ENCODE assay signal across 7 cellular contexts in the genomic region with DNA sequence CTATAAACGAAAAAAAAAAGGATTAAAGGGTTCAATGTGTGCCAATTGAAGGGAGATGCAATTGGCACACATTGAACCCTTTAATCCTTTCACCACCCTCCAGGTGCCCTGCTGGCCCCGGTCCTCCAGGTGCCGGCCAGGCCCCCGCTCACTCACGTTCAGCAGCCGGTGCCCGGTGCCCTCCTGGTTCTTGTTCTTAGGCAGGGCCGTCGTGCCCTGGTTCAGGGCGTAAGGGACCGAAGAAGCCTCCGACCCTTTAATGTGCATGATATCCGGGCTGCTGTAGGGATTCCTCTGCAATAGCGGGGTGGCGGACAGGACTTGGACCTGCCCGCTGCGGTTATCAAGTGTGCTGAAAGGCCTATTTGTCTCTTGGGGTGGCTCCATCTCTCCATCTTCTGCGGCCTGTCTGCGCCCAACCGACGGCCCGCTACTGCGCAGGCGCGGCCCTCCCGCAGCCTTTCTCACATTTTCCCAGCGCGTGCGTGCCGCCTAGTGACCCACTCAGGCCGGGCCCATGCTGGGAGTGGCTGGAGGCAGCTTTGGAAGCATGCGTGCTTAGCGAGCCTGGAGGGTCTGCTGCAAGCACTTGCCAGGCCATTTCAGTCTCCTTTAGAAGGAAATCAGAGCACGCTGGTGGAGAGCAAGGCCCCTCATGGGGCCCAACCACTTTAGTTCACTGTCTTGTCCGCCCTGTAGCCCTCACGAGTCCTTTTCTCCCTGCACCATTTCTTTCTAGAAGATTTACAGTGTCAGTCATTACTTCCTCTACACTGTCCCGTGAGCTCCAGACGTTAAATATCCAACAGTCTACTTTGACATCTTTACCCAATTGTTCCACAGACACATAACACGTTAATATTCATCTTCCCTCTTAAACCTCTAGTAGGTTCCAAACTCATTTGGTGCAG. TPM values are rescaled to one million over a fixed set of nuclear protein-coding genes. Genes with fewer than 3 reads are reported as not detected.
A peak's percentile ranks its signal among the peaks of the same experiment; 100 is the strongest.
DNase-seq lines count a peak whose midpoint lies in the region; ATAC-seq and TF ChIP-seq lines count a peak whose summit lies in the region.

No MANE protein-coding gene starts in this region.

- DNase-seq in LHCN-M2 (ENCODE audit: low read depth) (peak; percentile 41), brain microvascular endothelial cell (peak; percentile 64), kidney epithelial cell (ENCODE audit: low read depth) (no peak), thyroid gland (peak; percentile 81 to 85), progenitor cell of endocrine pancreas (ENCODE audit: low spot score, unreplicated experiment) (no peak)
- no peak for DNase-seq in CD4-positive, alpha-beta T cell

- no peaks in the 10 kb centered on the region for H3K36me3 Mint-ChIP-seq in progenitor cell of endocrine pancreas (ENCODE audit: insufficient read depth)
- no peaks in the 10 kb centered on the region for H3K36me3 Mint-ChIP-seq in CD4-positive, alpha-beta T cell (ENCODE audit: low read depth)

- intact Hi-C loops in thyroid gland (cut with DNase I) = loop anchor here (5.0 kb wide), 1 partner anchor 382 kb away; no protein-coding TSS in a partner anchor
- intact Hi-C loops in CD4-positive, alpha-beta T cell (cut with DNase I, micrococcal nuclease) = no loop called here

- H3K36me3 ChIP-seq in brain microvascular endothelial cell (replicated peaks) (no peaks in the 10 kb centered on the region), kidney epithelial cell (ENCODE audit: control insufficient read depth, insufficient read depth, low read length) (no peaks in the 10 kb centered on the region), thyroid gland (no peaks in the 10 kb centered on the region)

- CTCF ChIA-PET in CD4-positive, alpha-beta T cell (lab: Charles Lee) = no interaction called here

- peaks cover 7% of the 10 kb centered on the region for H3K9me3 Mint-ChIP-seq in progenitor cell of endocrine pancreas (ENCODE audit: low read depth)
- H3K9me3 Mint-ChIP-seq in CD4-positive, alpha-beta T cell = no peaks in the 10 kb centered on the region

- no peak overlapping the region for H3K27ac Mint-ChIP-seq in progenitor cell of endocrine pancreas
- no peak overlapping the region for H3K27ac Mint-ChIP-seq in CD4-positive, alpha-beta T cell

- H3K4me1 ChIP-seq in thyroid gland = peaks cover 0 to 5% of the 10 kb centered on the region in 2 donors

- WGBS in thyroid gland, 2 donors = 40 to 64% methylated on average over 18 to 38 of the region's 39 CpGs

- no peaks in the 10 kb centered on the region for H3K9me3 ChIP-seq in thyroid gland
- H3K9me3 ChIP-seq in CD4-positive, alpha-beta T cell (ENCODE audit: control insufficient read depth, low read length) = no peaks in the 10 kb centered on the region

- no peaks in the 10 kb centered on the region for H3K27me3 ChIP-seq in brain microvascular endothelial cell (replicated peaks)
- H3K27me3 ChIP-seq in kidney epithelial cell (ENCODE audit: control insufficient read depth, insufficient read depth, low read length) = no peaks in the 10 kb centered on the region
- H3K27me3 ChIP-seq in thyroid gland = no peaks in the 10 kb centered on the region
- no peaks in the 10 kb centered on the region for H3K27me3 ChIP-seq in CD4-positive, alpha-beta T cell (ENCODE audit: control insufficient read depth, insufficient read depth, low read length)

- no peak overlapping the region for H3K27ac ChIP-seq in brain microvascular endothelial cell
- no peak overlapping the region for H3K27ac ChIP-seq in thyroid gland
- H3K27ac ChIP-seq in CD4-positive, alpha-beta T cell (ENCODE audit: low read depth, low read length) = no peak overlapping the region

- H3K4me1 Mint-ChIP-seq in progenitor cell of endocrine pancreas (ENCODE audit: low read depth) = no peaks in the 10 kb centered on the region
- H3K4me1 Mint-ChIP-seq in CD4-positive, alpha-beta T cell (ENCODE audit: low read depth) = no peaks in the 10 kb centered on the region

- POLR2A ChIA-PET in CD4-positive, alpha-beta T cell (lab: Charles Lee) = no interaction called here

- H3K4me3 Mint-ChIP-seq in progenitor cell of endocrine pancreas (ENCODE audit: low read depth) = no peak overlapping the region
- H3K4me3 Mint-ChIP-seq in CD4-positive, alpha-beta T cell = no peak overlapping the region

- TF ChIP-seq CTCF in brain microvascular endothelial cell (IDR thresholded peaks at IDR 0.05; ENCODE audit: low read depth, low read length, missing control alignments) (peak; percentile 57), kidney epithelial cell (IDR thresholded peaks at IDR 0.05; ENCODE audit: insufficient read depth, low read length, poor library complexity, severe bottlenecking) (peak; percentile 40), thyroid gland (IDR thresholded peaks at IDR 0.05) (peak in 5 of 6 experiments; percentile 13 to 69 (median 51)), progenitor cell of endocrine pancreas (IDR thresholded peaks at IDR 0.05; ENCODE audit: unreplicated experiment) (no peak)
- TF ChIP-seq CTCF in CD4-positive, alpha-beta T cell (IDR thresholded peaks at IDR 0.05) = no peak

- in situ Hi-C loops in brain microvascular endothelial cell (cut with HindIII; ENCODE audit: low pct_ligation_motif_present, low sequenced_read_pairs) = no loop called here

- H3K27me3 Mint-ChIP-seq in progenitor cell of endocrine pancreas = no peaks in the 10 kb centered on the region
- no peaks in the 10 kb centered on the region for H3K27me3 Mint-ChIP-seq in CD4-positive, alpha-beta T cell

- no peak for ATAC-seq in HG03521 (IDR thresholded peaks at IDR 0.05; ENCODE audit: unreplicated experiment)
- no peak for ATAC-seq in CD4-positive, alpha-beta T cell (ENCODE audit: poor library complexity)

- peak overlapping the region; percentile 34 for H3K4me3 ChIP-seq in brain microvascular endothelial cell (ENCODE audit: low read depth, low read length)
- H3K4me3 ChIP-seq in kidney epithelial cell (ENCODE audit: low read depth, low read length) = peak overlapping the region; percentile 8
- H3K4me3 ChIP-seq in thyroid gland (replicated peaks in 1 of 3) = no peak overlapping the region

- no peak for TF ChIP-seq POLR2A in thyroid gland (IDR thresholded peaks at IDR 0.05)

RNA-seq across cellular contexts. Expression of a gene that starts 24.3 kb away (rescaled TPM):
- total RNA-seq in LHCN-M2 (2014; rRNA removed) = 92.9 and 102 TPM in 2 replicates
- polyA plus RNA-seq in LHCN-M2 (2012) = 25.3 TPM
- 24.4 and 34.5 TPM in 2 replicates for total RNA-seq in kidney epithelial cell
- total RNA-seq in thyroid gland = 10 to 100 TPM; 16.7 to 27.5 (median 19.1) TPM
- 55.3 and 57.8 TPM in 2 replicates for total RNA-seq in progenitor cell of endocrine pancreas
- 1 to 10 TPM; 4.0 to 4.6 TPM for total RNA-seq in CD4-positive, alpha-beta T cell

Comparison
In these comparisons a context has a peak if more than half of its experiments do, and no peak if none do; other contexts are left out.
1. DNase-seq: peak in LHCN-M2 (single experiment), brain microvascular endothelial cell (single experiment) and thyroid gland (2 of 2); none in kidney epithelial cell (single experiment), progenitor cell of endocrine pancreas (single experiment) and CD4-positive, alpha-beta T cell (0 of 10).
2. H3K4me3 ChIP-seq: peak in brain microvascular endothelial cell (single experiment) and kidney epithelial cell (single experiment); none in thyroid gland (0 of 3).
3. CTCF ChIP-seq: peak in brain microvascular endothelial cell (single experiment), kidney epithelial cell (single experiment) and thyroid gland (5 of 6); none in progenitor cell of endocrine pancreas (single experiment) and CD4-positive, alpha-beta T cell (single experiment).